In genomic region chr20:7937328-7937727, GRCh38 we compare ENCODE assay signal across 1 cellular context.
TF ChIP-seq lines count a peak whose summit lies in the region.

No MANE protein-coding gene starts in this region.

TF ChIP-seq in A549, 52 proteins besides CTCF, POLR2A, EP300 and RAD21 (continued from another document):
- TF ChIP-seq CHD2 (IDR thresholded peaks at IDR 0.05; ENCODE audit: low read length, partially characterized antibody) (no peak), CEBPB (IDR thresholded peaks at IDR 0.05) (no peak), ZC3H11A (IDR thresholded peaks at IDR 0.05) (no peak), MYC (IDR thresholded peaks at IDR 0.05; ENCODE audit: borderline replicate concordance, low read length) (no peak), CBX8 (IDR thresholded peaks at IDR 0.05) (no peak), ZNF302 (CRISPR knock-in tag; IDR thresholded peaks at IDR 0.05) (no peak), FOSB (CRISPR knock-in tag; IDR thresholded peaks at IDR 0.05) (no peak), HOXB5 (CRISPR knock-in tag; IDR thresholded peaks at IDR 0.05) (no peak), CHD4 (IDR thresholded peaks at IDR 0.05; ENCODE audit: borderline replicate concordance) (no peak), MAFK (IDR thresholded peaks at IDR 0.05; ENCODE audit: partially characterized antibody) (no peak), PHF8 (IDR thresholded peaks at IDR 0.05; ENCODE audit: borderline replicate concordance, low read depth) (no peak), BCL3 (IDR thresholded peaks at IDR 0.05) (no peak)
